ENCODE assay signal across 20 cellular contexts in genomic region chr2:205212357-205212756, GRCh38.
"Had no signal": no experiment of that assay in that cellular context is flagged by ENCODE, and none has a peak within 500 bp of the region (broad histone marks: within the 10 kb centered on the region; RNA-seq: fewer than 3 reads in every experiment).

No MANE protein-coding gene starts in this region.

- FAIRE-seq: K562 had no signal

- H3K27ac ChIP-seq: Peyer's patch, VCaP had no signal

- H3K4me3 ChIP-seq: K562, Peyer's patch had no signal

- ATAC-seq: activated CD8-positive, alpha-beta T cell treated with anti-CD3 and anti-CD28 coated beads for 36 hours; activated T-cell treated with anti-CD3 and anti-CD28 coated beads, Interleukin-2, amount 50 U/mL, for 72 hours; K562 had no signal

- H3K9me3 ChIP-seq: Peyer's patch had no signal

- DNase-seq: activated CD4-positive, alpha-beta T cell treated with anti-CD3 and anti-CD28 coated beads, Interleukin-2, amount 50 U/mL, for 1 hour; activated CD4-positive, CD25-positive, alpha-beta regulatory T cell; activated CD8-positive, alpha-beta memory T cell treated with anti-CD3 and anti-CD28 coated beads, Interleukin-2, amount 50 U/mL, for 4 hours; activated CD8-positive, alpha-beta T cell treated with anti-CD3 and anti-CD28 coated beads for 36 hours; activated gamma-delta T cell treated with Interleukin-2 at 50 U/mL for 16 hours; activated naive CD4-positive, alpha-beta T cell treated with anti-CD3 and anti-CD28 coated beads, Interleukin-2, amount 10 ng/mL, durations not matched to agents 7 days and 5 days; activated naive CD8-positive, alpha-beta T cell treated with anti-CD3 and anti-CD28 coated beads for 36 hours; activated T-cell treated with anti-CD3 and anti-CD28 coated beads, Interleukin-2, amount 50 U/mL, for 72 hours; aorta; Karpas-422; NCI-H1048; NCI-H1417 treated with DMSO at 0.1 percent for 48 hours; NCI-H1694; NCI-H2029; NCI-H226; Peyer's patch; SIG-M5; T-helper 1 cell had no signal

- H3K27me3 ChIP-seq: Peyer's patch had no signal

- H3K4me1 ChIP-seq: Peyer's patch had no signal

- H3K36me3 ChIP-seq: Peyer's patch had no signal
